Comparison of ENCODE assay signal across 30 cellular contexts in the genomic region with DNA sequence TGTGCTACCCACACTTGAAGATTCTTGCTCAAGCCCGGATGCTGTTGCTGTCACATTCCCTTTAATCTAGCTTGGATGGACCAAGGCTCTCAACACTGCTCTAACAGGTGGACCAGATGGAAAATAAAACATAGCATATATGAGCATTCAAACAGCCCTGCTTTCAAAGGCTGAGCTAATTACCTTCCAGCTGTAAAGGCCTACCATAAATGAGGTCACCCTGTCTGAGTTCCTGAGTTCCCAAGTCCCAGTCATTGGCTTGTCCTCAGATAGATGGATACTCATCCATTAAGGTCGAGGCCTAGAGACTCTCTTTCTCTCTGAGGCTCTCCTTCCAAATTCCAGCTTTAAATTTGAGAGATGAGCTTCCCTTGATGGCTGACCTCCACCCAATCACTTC.
"Had no signal": no experiment of that assay in that cellular context is flagged by ENCODE, and none has a peak within 500 bp of the region (broad histone marks: within the 10 kb centered on the region; RNA-seq: fewer than 3 reads in every experiment).

No MANE protein-coding gene starts in this region.

- FAIRE-seq: pancreas, small intestine had no signal

- H3K4me3 Mint-ChIP-seq: naive thymus-derived CD8-positive, alpha-beta T cell; natural killer cell; natural killer cell treated with Interleukin-12 subunit alpha and Interleukin-12 subunit beta and Interleukin-15 and Interleukin-18, amount 100 ng/mL, for 72 hours; nephron; neural crest cell; neural progenitor cell had no signal

- H3K4me1 ChIP-seq: pancreas, parathyroid adenoma, prostate gland, psoas muscle, right atrium auricular region, right lobe of liver, sigmoid colon, spleen had no signal

- H3K4me1 Mint-ChIP-seq: naive thymus-derived CD8-positive, alpha-beta T cell; natural killer cell; nephron; neural crest cell had no signal

- H3K27me3 ChIP-seq: neural progenitor cell, neutrophil, ovary, pancreas, right atrium auricular region, right lobe of liver, sigmoid colon, spleen had no signal

- H3K9me3 ChIP-seq: neutrophil, ovary, pancreas, prostate gland, psoas muscle, right atrium auricular region, right lobe of liver, sigmoid colon had no signal

- H3K27me3 Mint-ChIP-seq: progenitor cell of endocrine pancreas had no signal

- H3K4me3 ChIP-seq: neural progenitor cell, ovary, pancreas, prostate gland, psoas muscle, right atrium auricular region, right lobe of liver, sigmoid colon, skin epidermis, smooth muscle cell, spleen had no signal

- H3K36me3 ChIP-seq: neural progenitor cell, neutrophil, ovary, pancreas, prostate gland, right atrium auricular region, right lobe of liver, sigmoid colon, spleen had no signal

- ATAC-seq: naive thymus-derived CD8-positive, alpha-beta T cell; natural killer cell; pancreas; psoas muscle; right cardiac atrium; right lobe of liver; sciatic nerve had no signal

- H3K27ac Mint-ChIP-seq: naive thymus-derived CD8-positive, alpha-beta T cell; natural killer cell; natural killer cell treated with Interleukin-12 subunit alpha and Interleukin-12 subunit beta and Interleukin-15 and Interleukin-18, amount 100 ng/mL, for 72 hours; nephron; neural progenitor cell; progenitor cell of endocrine pancreas had no signal

- DNase-seq: naive thymus-derived CD8-positive, alpha-beta T cell; natural killer cell; nucleus accumbens; occipital lobe; ovary; pancreas; posterior cingulate gyrus; psoas muscle; retina; right cardiac atrium; right lobe of liver; sigmoid colon; small intestine; spleen; stimulated activated CD4-positive, alpha-beta T cell treated with anti-CD3 and anti-CD28 coated beads, Interleukin-12 subunit alpha, Interleukin-12 subunit beta, amount 100 ng/mL, for 4 hours; stimulated activated CD4-positive, alpha-beta T cell treated with anti-CD3 and anti-CD28 coated beads, Interleukin-15, amount 100 ng/mL, for 24 hours; stimulated activated CD4-positive, alpha-beta T cell treated with anti-CD3 and anti-CD28 coated beads, Interleukin-1b, Interleukin-23, amount 100 ng/mL, for 48 hours; stimulated activated CD4-positive, alpha-beta T cell treated with anti-CD3 and anti-CD28 coated beads, Interleukin-2, amount 100 ng/mL, for 24 hours had no signal
